ENCODE assay signal across 1 cellular context in the genomic region with DNA sequence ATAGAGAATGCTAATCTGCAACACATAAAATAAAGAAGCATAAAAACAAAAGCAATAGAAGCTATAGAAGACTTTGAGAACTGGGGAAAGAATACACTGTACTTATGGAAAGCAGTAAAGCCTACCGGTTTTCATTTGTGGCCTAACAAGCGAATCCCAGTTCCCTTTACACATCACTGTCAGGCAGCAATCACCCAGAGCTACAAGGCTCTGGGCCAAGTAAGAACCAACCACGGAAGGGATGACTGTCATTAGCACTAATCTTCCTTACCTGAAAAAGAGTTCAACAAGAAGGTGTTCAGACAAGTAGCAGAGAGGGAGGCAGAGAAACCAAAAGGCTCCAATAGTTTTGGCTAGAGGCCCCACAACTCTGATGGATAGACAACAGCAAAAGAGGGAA.
TF ChIP-seq lines count a peak whose summit lies in the region.

No MANE protein-coding gene starts in this region.

TF ChIP-seq in GM12878, 131 proteins besides CTCF, POLR2A, EP300 and RAD21:
- TF ChIP-seq SPI1 (IDR thresholded peaks at IDR 0.05; ENCODE audit: borderline replicate concordance, insufficient read depth, low read depth, low read length): peak; percentile 68; the same call in 1 of the 2 replicates
- no peak for TF ChIP-seq ATF7 (IDR thresholded peaks at IDR 0.05; ENCODE audit: low read depth)
- TF ChIP-seq RUNX3 (IDR thresholded peaks at IDR 0.05; ENCODE audit: low read length): peak; percentile 34; the same call in 1 of the 2 replicates
- TF ChIP-seq, protein P1, sequence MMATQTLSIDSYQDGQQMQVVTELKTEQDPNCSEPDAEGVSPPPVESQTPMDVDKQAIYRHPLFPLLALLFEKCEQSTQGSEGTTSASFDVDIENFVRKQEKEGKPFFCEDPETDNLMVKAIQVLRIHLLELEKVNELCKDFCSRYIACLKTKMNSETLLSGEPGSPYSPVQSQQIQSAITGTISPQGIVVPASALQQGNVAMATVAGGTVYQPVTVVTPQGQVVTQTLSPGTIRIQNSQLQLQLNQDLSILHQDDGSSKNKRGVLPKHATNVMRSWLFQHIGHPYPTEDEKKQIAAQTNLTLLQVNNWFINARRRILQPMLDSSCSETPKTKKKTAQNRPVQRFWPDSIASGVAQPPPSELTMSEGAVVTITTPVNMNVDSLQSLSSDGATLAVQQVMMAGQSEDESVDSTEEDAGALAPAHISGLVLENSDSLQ (IDR thresholded peaks at IDR 0.05): peak; percentile 83
